Comparison of ENCODE assay signal across 1 cellular context in the genomic region with DNA sequence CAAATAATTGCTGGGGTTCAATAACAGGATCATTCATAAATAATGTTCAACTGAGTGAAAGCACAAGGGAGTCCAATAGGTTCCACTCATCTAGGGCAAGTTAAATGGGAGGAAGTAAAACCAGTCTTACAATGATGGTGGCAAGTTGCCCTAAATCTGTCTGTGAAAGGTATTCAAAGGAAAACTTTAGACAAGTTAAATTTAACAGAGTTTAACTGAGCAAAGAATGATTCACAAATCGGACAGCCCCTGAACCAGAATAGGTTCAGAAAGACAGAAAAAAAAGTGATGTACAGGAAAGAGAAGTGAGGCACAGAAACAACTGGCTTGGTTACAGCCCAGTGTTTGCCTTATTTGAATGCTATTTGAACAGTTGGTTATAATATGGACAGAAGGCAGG.
TF ChIP-seq lines count a peak whose summit lies in the region.

No MANE protein-coding gene starts in this region.

TF ChIP-seq in SK-N-SH treated with all-trans-retinoic acid at 6 μM for 48 hours, 23 proteins besides CTCF, POLR2A, EP300 and RAD21 (continued from another document):
- TF ChIP-seq, protein P1, sequence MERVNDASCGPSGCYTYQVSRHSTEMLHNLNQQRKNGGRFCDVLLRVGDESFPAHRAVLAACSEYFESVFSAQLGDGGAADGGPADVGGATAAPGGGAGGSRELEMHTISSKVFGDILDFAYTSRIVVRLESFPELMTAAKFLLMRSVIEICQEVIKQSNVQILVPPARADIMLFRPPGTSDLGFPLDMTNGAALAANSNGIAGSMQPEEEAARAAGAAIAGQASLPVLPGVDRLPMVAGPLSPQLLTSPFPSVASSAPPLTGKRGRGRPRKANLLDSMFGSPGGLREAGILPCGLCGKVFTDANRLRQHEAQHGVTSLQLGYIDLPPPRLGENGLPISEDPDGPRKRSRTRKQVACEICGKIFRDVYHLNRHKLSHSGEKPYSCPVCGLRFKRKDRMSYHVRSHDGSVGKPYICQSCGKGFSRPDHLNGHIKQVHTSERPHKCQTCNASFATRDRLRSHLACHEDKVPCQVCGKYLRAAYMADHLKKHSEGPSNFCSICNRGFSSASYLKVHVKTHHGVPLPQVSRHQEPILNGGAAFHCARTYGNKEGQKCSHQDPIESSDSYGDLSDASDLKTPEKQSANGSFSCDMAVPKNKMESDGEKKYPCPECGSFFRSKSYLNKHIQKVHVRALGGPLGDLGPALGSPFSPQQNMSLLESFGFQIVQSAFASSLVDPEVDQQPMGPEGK (CRISPR knock-in tag; IDR thresholded peaks at IDR 0.05; ENCODE audit: borderline replicate concordance) = no peak
- TF ChIP-seq GLIS3 (CRISPR knock-in tag; IDR thresholded peaks at IDR 0.05) = no peak
- TF ChIP-seq, protein P2, sequence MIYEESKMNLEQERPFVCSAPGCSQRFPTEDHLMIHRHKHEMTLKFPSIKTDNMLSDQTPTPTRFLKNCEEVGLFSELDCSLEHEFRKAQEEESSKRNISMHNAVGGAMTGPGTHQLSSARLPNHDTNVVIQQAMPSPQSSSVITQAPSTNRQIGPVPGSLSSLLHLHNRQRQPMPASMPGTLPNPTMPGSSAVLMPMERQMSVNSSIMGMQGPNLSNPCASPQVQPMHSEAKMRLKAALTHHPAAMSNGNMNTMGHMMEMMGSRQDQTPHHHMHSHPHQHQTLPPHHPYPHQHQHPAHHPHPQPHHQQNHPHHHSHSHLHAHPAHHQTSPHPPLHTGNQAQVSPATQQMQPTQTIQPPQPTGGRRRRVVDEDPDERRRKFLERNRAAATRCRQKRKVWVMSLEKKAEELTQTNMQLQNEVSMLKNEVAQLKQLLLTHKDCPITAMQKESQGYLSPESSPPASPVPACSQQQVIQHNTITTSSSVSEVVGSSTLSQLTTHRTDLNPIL (CRISPR knock-in tag; IDR thresholded peaks at IDR 0.05; ENCODE audit: low read depth) = no peak
- TF ChIP-seq CSDC2 (CRISPR knock-in tag; IDR thresholded peaks at IDR 0.05) = no peak
- TF ChIP-seq ZNF8 (CRISPR knock-in tag; IDR thresholded peaks at IDR 0.05) = no peak
